ENCODE assay signal across 24 cellular contexts in the genomic region with DNA sequence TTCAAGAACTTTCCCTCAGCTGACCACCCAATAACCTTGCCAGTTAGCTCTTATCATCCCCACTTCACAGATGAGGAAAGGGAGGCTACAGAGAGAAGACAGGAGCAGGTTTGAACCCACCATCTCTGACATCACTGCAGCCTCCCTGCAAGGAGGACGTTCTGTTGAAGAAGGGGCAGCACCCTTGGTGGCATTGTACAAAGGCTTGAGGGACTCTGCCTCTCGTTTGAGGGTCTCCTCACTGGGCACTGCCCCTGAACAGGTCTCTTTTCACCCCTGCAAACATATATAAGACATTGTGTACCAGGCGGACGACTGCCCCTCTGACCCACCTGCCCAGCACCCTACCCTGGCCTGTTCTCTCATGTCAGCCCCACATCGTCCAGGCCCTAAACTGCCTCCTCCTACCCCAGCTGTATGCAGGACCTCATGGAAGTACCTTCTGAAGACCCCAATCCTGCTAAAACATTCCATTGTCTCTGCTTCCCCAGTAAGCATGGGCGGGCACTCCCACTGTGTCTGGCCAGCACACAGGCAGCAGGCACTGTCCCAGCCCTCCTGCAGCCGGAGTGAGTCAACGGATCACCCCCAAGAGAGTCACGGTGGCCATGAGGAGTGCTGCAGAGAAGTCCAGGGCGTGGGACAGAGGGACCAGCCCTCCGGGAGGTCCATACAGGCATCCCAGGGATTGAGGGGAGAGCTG. TPM values are rescaled to one million over a fixed set of nuclear protein-coding genes. Genes with fewer than 3 reads are reported as not detected.
DNase-seq lines count a peak whose midpoint lies in the region; ATAC-seq and TF ChIP-seq lines count a peak whose summit lies in the region.
"Had no signal": no experiment of that assay in that cellular context is flagged by ENCODE, and none has a peak within 500 bp of the region (broad histone marks: within the 10 kb centered on the region; RNA-seq: fewer than 3 reads in every experiment).

No MANE protein-coding gene starts in this region.

- H3K14ac ChIP-seq in mesenchymal stem cell (ENCODE audit: low read length in 2 of 2): peak overlapping the region in 1 of 2 experiments; percentile 9

- H3K27me3 ChIP-seq in gastroesophageal sphincter: no peaks in the 10 kb centered on the region
- H3K27me3 ChIP-seq in parathyroid adenoma (ENCODE audit: control insufficient read depth, insufficient read depth, low read length): no peaks in the 10 kb centered on the region
- H3K27me3 ChIP-seq in mesenchymal stem cell (ENCODE audit: control insufficient read depth in 1 of 2, insufficient read depth in 1 of 2, low read length in 2 of 2): peaks cover 3 to 13% of the 10 kb centered on the region in 2 experiments
- H3K27me3 ChIP-seq: MG63 had no signal

- H2AFZ ChIP-seq in parathyroid adenoma (no peak overlapping the region), mesenchymal stem cell (ENCODE audit: low read depth, low read length) (no peak overlapping the region)

- no peak for DNase-seq in stimulated activated naive CD8-positive, alpha-beta T cell treated with anti-CD3 and anti-CD28 coated beads, Interleukin-15, amount 100 ng/mL, for 72 hours
- no peak for DNase-seq in stimulated activated naive CD8-positive, alpha-beta T cell treated with anti-CD3 and anti-CD28 coated beads, Interleukin-15, Interleukin-2, amounts not matched to agents 100 U/mL and 50 U/mL, for 24 hours
- DNase-seq in hepatic stellate cell (ENCODE audit: low spot score) (no peak), mesenchymal stem cell (no peak), immature natural killer cell (no peak), occipital lobe (lab: John Stamatoyannopoulos, UW) (no peak)
- DNase-seq: cortex of kidney; DMS 273 treated with DMSO at 0.1 percent for 48 hours; foreskin fibroblast; MG63; midbrain; NCI-H1436 treated with DMSO at 0.1 percent for 48 hours; NCI-H526 treated with DMSO at 0.1 percent for 48 hours; psoas muscle; stimulated activated CD4-positive, alpha-beta T cell treated with anti-CD3 and anti-CD28 coated beads, Interleukin-4, amount 100 ng/mL, for 24 hours; T1000 had no signal

- no peak overlapping the region for H2BK120ac ChIP-seq in mesenchymal stem cell (ENCODE audit: low read depth, low read length)

- no peaks in the 10 kb centered on the region for H3K4me1 Mint-ChIP-seq in stimulated activated naive CD8-positive, alpha-beta T cell treated with anti-CD3 and anti-CD28 coated beads, Interleukin-15, amount 100 ng/mL, for 72 hours
- no peaks in the 10 kb centered on the region for H3K4me1 Mint-ChIP-seq in immature natural killer cell
- H3K4me1 Mint-ChIP-seq: CD14-positive monocyte had no signal

- H3K18ac ChIP-seq in mesenchymal stem cell (ENCODE audit: low read depth in 1 of 2, low read length in 2 of 2): no peak overlapping the region

- H3K4me2 ChIP-seq in parathyroid adenoma (ENCODE audit: low read length) (no peak overlapping the region), mesenchymal stem cell (ENCODE audit: low read length, poor library complexity, severe bottlenecking) (no peak overlapping the region)

- TF ChIP-seq CTCF in gastroesophageal sphincter (IDR thresholded peaks at IDR 0.05): no peak
- no peak for TF ChIP-seq CTCF in parathyroid adenoma (IDR thresholded peaks at IDR 0.05)

- H3K27me3 Mint-ChIP-seq in stimulated activated naive CD8-positive, alpha-beta T cell treated with anti-CD3 and anti-CD28 coated beads, Interleukin-15, amount 100 ng/mL, for 72 hours: no peaks in the 10 kb centered on the region
- H3K27me3 Mint-ChIP-seq in immature natural killer cell (ENCODE audit: low read depth in 3 of 3): peaks cover 0 to 2% (median 2%) of the 10 kb centered on the region in 3 donors

- H3K79me1 ChIP-seq in mesenchymal stem cell (replicated peaks; ENCODE audit: low read length, poor library complexity, severe bottlenecking): no peaks in the 10 kb centered on the region

- no peaks in the 10 kb centered on the region for H3K9me3 Mint-ChIP-seq in stimulated activated naive CD8-positive, alpha-beta T cell treated with anti-CD3 and anti-CD28 coated beads, Interleukin-15, amount 100 ng/mL, for 72 hours
- no peaks in the 10 kb centered on the region for H3K9me3 Mint-ChIP-seq in immature natural killer cell
- H3K9me3 Mint-ChIP-seq: activated T-helper 2 cell treated with anti-CD3 and anti-CD28 coated beads, Interferon-gamma antibody, Interleukin-2, Interleukin-4, amounts not matched to agents 10 μg/mL and 5 μg/mL and 100 μg/mL, durations not matched to agents 14 hours and 24 hours and 36 hours; nephron had no signal

- no peak overlapping the region for H2BK5ac ChIP-seq in mesenchymal stem cell (ENCODE audit: low read depth, low read length, poor library complexity, severe bottlenecking)

- H2AK5ac ChIP-seq in mesenchymal stem cell (ENCODE audit: low read length, severe bottlenecking): no peak overlapping the region

- no peaks in the 10 kb centered on the region for H3K36me3 ChIP-seq in gastroesophageal sphincter
- no peaks in the 10 kb centered on the region for H3K36me3 ChIP-seq in parathyroid adenoma (ENCODE audit: control insufficient read depth, insufficient read depth, low read length)
- no peaks in the 10 kb centered on the region for H3K36me3 ChIP-seq in mesenchymal stem cell (ENCODE audit: control insufficient read depth in 1 of 2, insufficient read depth in 2 of 2, low read depth in 1 of 2, low read length in 2 of 2)
- H3K36me3 ChIP-seq: MG63 had no signal

- H2BK15ac ChIP-seq in mesenchymal stem cell (ENCODE audit: low read depth, poor library complexity, severe bottlenecking): no peak overlapping the region

- H3K27ac Mint-ChIP-seq in stimulated activated naive CD8-positive, alpha-beta T cell treated with anti-CD3 and anti-CD28 coated beads, Interleukin-15, amount 100 ng/mL, for 72 hours: no peak overlapping the region
- H3K27ac Mint-ChIP-seq in immature natural killer cell: no peak overlapping the region
- H3K27ac Mint-ChIP-seq: activated T-helper 2 cell treated with anti-CD3 and anti-CD28 coated beads, Interferon-gamma antibody, Interleukin-2, Interleukin-4, amounts not matched to agents 10 μg/mL and 5 μg/mL and 100 μg/mL, durations not matched to agents 14 hours and 24 hours and 36 hours had no signal

- WGBS in gastroesophageal sphincter (ENCODE audit: low coverage in 1 of 2), 2 donors: 68 to 71% methylated on average over 4 to 8 of the region's 11 CpGs
- WGBS in mesenchymal stem cell: 74% methylated on average over 11 of the region's 11 CpGs

- TF ChIP-seq EP300 in gastroesophageal sphincter (IDR thresholded peaks at IDR 0.05): no peak

- H3K4me3 Mint-ChIP-seq in stimulated activated naive CD8-positive, alpha-beta T cell treated with anti-CD3 and anti-CD28 coated beads, Interleukin-15, amount 100 ng/mL, for 72 hours: no peak overlapping the region
- no peak overlapping the region for H3K4me3 Mint-ChIP-seq in immature natural killer cell
- H3K4me3 Mint-ChIP-seq: CD14-positive monocyte, nephron had no signal

- H3K79me2 ChIP-seq in parathyroid adenoma: no peaks in the 10 kb centered on the region

- H3K4ac ChIP-seq in mesenchymal stem cell (ENCODE audit: low read depth in 1 of 2, low read length in 2 of 2): no peak overlapping the region

- H3K4me3 ChIP-seq in gastroesophageal sphincter (no peak overlapping the region), parathyroid adenoma (ENCODE audit: low read depth, low read length) (no peak overlapping the region), mesenchymal stem cell (ENCODE audit: insufficient read depth in 1 of 2, low read depth in 1 of 2, low read length in 2 of 2) (no peak overlapping the region)
- H3K4me3 ChIP-seq: MG63, psoas muscle, skin epidermis had no signal

- H3K9ac ChIP-seq in parathyroid adenoma (no peak overlapping the region), mesenchymal stem cell (ENCODE audit: low read length) (no peak overlapping the region)

- no peak for TF ChIP-seq POLR2A in gastroesophageal sphincter (IDR thresholded peaks at IDR 0.05)

- no peak overlapping the region for H3K23ac ChIP-seq in mesenchymal stem cell (ENCODE audit: low read length in 2 of 2)

- H3K4me1 ChIP-seq in gastroesophageal sphincter (peaks cover 0 to 4% (median 0%) of the 10 kb centered on the region in 3 donors), parathyroid adenoma (peaks cover 1% of the 10 kb centered on the region), mesenchymal stem cell (ENCODE audit: control insufficient read depth, insufficient read depth, low read depth, low read length) (no peaks in the 10 kb centered on the region)
- H3K4me1 ChIP-seq: psoas muscle had no signal

- peak; percentile 9 for ATAC-seq in stimulated activated naive CD8-positive, alpha-beta T cell treated with anti-CD3 and anti-CD28 coated beads, Interleukin-15, amount 100 ng/mL, for 72 hours
- ATAC-seq in stimulated activated naive CD8-positive, alpha-beta T cell treated with anti-CD3 and anti-CD28 coated beads, Interleukin-15, Interleukin-2, amounts not matched to agents 100 U/mL and 50 U/mL, for 24 hours: no peak
- ATAC-seq in gastroesophageal sphincter: no peak
- ATAC-seq: activated CD4-positive, CD25-positive, alpha-beta regulatory T cell treated with anti-CD3 and anti-CD28 coated beads, Interleukin-2, amount 50 U/mL, for 24 hours; psoas muscle had no signal

- H3K36me3 Mint-ChIP-seq in immature natural killer cell: no peaks in the 10 kb centered on the region
- H3K36me3 Mint-ChIP-seq: CD14-positive monocyte had no signal

- H4K91ac ChIP-seq in mesenchymal stem cell (ENCODE audit: low read length): no peak overlapping the region

- no peak overlapping the region for H2BK12ac ChIP-seq in mesenchymal stem cell (ENCODE audit: low read length in 2 of 2)

- H4K8ac ChIP-seq in mesenchymal stem cell (ENCODE audit: low read length): no peak overlapping the region

- H3K9me3 ChIP-seq in gastroesophageal sphincter (no peaks in the 10 kb centered on the region), parathyroid adenoma (ENCODE audit: control insufficient read depth, low read length) (no peaks in the 10 kb centered on the region), mesenchymal stem cell (ENCODE audit: control insufficient read depth, low read length) (no peaks in the 10 kb centered on the region)
- H3K9me3 ChIP-seq: psoas muscle had no signal

- H3K27ac ChIP-seq in gastroesophageal sphincter: peak overlapping the region in 3 of 4 donors; percentile 38 to 45 (median 43)
- peak overlapping the region; percentile 54 for H3K27ac ChIP-seq in parathyroid adenoma
- H3K27ac ChIP-seq in mesenchymal stem cell (ENCODE audit: low read length, poor library complexity, severe bottlenecking): no peak overlapping the region
- H3K27ac ChIP-seq: psoas muscle had no signal

RNA-seq across cellular contexts. Expression of a gene that starts 36.3 kb away (rescaled TPM):
- total RNA-seq in gastroesophageal sphincter (10 to 100 TPM in 3 of 4 donors, 1 to 10 TPM in 1; 7.8 to 12.0 (median 11.1) TPM), occipital lobe (0.78 TPM)
- 1.2 TPM for polyA plus RNA-seq in mesenchymal stem cell (2013, experiment 1 of 2)
- polyA plus RNA-seq in mesenchymal stem cell (2013, experiment 2 of 2): 1.4 TPM
- not detected for polyA plus RNA-seq in immature natural killer cell
- total RNA-seq: activated CD8-positive, alpha-beta memory T cell treated with anti-CD3 and anti-CD28 coated beads for 36 hours; activated T-helper 2 cell treated with anti-CD3 and anti-CD28 coated beads, Interferon-gamma antibody, Interleukin-2, Interleukin-4, amounts not matched to agents 10 μg/mL and 5 μg/mL and 100 μg/mL, durations not matched to agents 14 hours and 24 hours and 36 hours had no signal
